ENCODE assay signal across 1 cellular context in genomic region chr12:6033546-6033945, GRCh38.
TF ChIP-seq lines count a peak whose summit lies in the region.

No MANE protein-coding gene starts in this region.

TF ChIP-seq in SK-N-SH, 30 proteins besides CTCF, POLR2A, EP300 and RAD21 (continued from another document):
- no peak for TF ChIP-seq IRF3 (IDR thresholded peaks at IDR 0.05; ENCODE audit: low read depth, low read length)
